Comparison of ENCODE assay signal across 8 cellular contexts in the genomic region with DNA sequence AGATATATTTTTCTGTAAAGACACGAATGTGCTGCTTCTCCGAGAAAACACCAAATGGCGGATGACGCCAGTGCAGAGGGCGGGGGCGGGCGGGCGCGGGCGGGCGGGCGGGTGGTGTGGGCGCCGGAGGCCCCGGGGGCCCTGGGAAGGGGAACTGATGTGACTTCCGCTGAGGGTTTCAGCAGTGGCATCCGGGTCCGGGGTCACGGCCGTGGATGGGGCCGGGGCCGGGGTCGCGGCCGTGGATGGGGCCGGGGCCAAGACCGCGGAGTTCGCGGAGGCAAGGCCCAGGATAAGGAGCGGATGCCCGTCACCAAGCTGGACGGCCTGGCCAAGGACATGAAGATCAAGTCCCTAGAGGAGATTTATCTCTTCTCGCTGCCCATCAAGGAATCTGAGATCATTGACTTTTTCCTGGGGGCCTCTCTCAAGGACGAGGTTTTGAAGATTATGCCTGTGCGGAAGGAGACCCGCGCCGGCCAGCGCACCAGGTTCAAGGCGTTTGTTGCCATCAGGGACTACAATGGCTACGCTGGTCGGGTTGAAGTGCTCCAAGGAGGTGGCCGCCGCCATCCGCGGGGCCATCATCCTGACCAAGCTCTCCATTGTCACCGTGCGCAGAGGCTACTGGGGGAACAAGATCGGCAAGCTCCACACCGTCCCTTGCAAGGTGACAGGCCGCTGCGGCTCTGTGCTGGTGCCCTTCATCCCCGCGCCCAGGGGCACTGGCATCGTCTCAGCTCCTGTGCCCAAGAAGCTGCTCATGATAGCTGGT. TPM values are rescaled to one million over a fixed set of nuclear protein-coding genes. Genes with fewer than 3 reads are reported as not detected.
A peak's percentile ranks its signal among the peaks of the same experiment; 100 is the strongest.
DNase-seq lines count a peak whose midpoint lies in the region; ATAC-seq and TF ChIP-seq lines count a peak whose summit lies in the region.

No MANE protein-coding gene starts in this region.

- no peaks in the 10 kb centered on the region for H3K27me3 ChIP-seq in BE2C
- H3K27me3 ChIP-seq in ectodermal cell (ENCODE audit: control insufficient read depth, insufficient read depth, low read length, poor library complexity, severe bottlenecking), result no peaks in the 10 kb centered on the region
- H3K27me3 ChIP-seq in testis, result no peaks in the 10 kb centered on the region

- H3K36me3 ChIP-seq in BE2C, result no peaks in the 10 kb centered on the region; the same call in 1 of the 2 replicates
- H3K36me3 ChIP-seq in ectodermal cell (ENCODE audit: control insufficient read depth, insufficient read depth, low read length), result no peaks in the 10 kb centered on the region
- peaks cover 2% of the 10 kb centered on the region for H3K36me3 ChIP-seq in mesodermal cell (ENCODE audit: control insufficient read depth, insufficient read depth, low read length)
- no peaks in the 10 kb centered on the region for H3K36me3 ChIP-seq in testis (ENCODE audit: low read depth, missing control alignments)

- intact Hi-C loops in testis (cut with DNase I; ENCODE audit: low total_unique reads), result no loop called here

- 57 to 58% methylated on average over 55 to 56 of the region's 56 CpGs for WGBS in ectodermal cell, 2 experiments
- WGBS in mesodermal cell (ENCODE audit: insufficient coverage in 2 of 2), 2 experiments, result 63 to 64% methylated on average over 40 of the region's 56 CpGs
- WGBS in testis, 2 donors, result 37 to 38% methylated on average over 33 to 55 of the region's 56 CpGs

- H3K4me1 ChIP-seq in BE2C, result no peaks in the 10 kb centered on the region
- peaks cover 5% of the 10 kb centered on the region for H3K4me1 ChIP-seq in ectodermal cell (ENCODE audit: control insufficient read depth, insufficient read depth, low read length)
- H3K4me1 ChIP-seq in mesodermal cell (ENCODE audit: control insufficient read depth, insufficient read depth, low read length, poor library complexity, severe bottlenecking), result peaks cover 6% of the 10 kb centered on the region
- H3K4me1 ChIP-seq in testis, result peaks cover 6% of the 10 kb centered on the region

- TF ChIP-seq CTCF in BE2C (IDR thresholded peaks at IDR 0.05; ENCODE audit: low read depth, low read length) (no peak), testis (IDR thresholded peaks at IDR 0.05) (no peak)

- no peak for TF ChIP-seq POLR2A in testis (IDR thresholded peaks at IDR 0.05)

- ATAC-seq in GM19035 (IDR thresholded peaks at IDR 0.05; ENCODE audit: unreplicated experiment), result peak; percentile 82
- peak; percentile 63 for ATAC-seq in HG03439 (IDR thresholded peaks at IDR 0.05; ENCODE audit: unreplicated experiment)

- no peaks in the 10 kb centered on the region for H3K9me3 ChIP-seq in BE2C
- no peaks in the 10 kb centered on the region for H3K9me3 ChIP-seq in ectodermal cell (ENCODE audit: control insufficient read depth, low read length)
- no peaks in the 10 kb centered on the region for H3K9me3 ChIP-seq in mesodermal cell (ENCODE audit: control insufficient read depth, low read length)
- H3K9me3 ChIP-seq in testis, result no peaks in the 10 kb centered on the region

- H3K27ac ChIP-seq in ectodermal cell (ENCODE audit: insufficient read depth, low read depth, low read length, poor library complexity, severe bottlenecking), result no peak overlapping the region
- peak overlapping the region; percentile 73 for H3K27ac ChIP-seq in mesodermal cell (ENCODE audit: low read depth, low read length, severe bottlenecking)
- peak overlapping the region; percentile 50 to 52 for H3K27ac ChIP-seq in testis

- DNase-seq in BE2C (peak; percentile 63), testis (peak; percentile 69), NCI-H1694 treated with DMSO at 0.1 percent for 48 hours (lab: John Stamatoyannopoulos, UW) (no peak)
- peak; percentile 15 for DNase-seq in activated CD4-positive, CD25-positive, alpha-beta regulatory T cell treated with anti-CD3 and anti-CD28 coated beads, Interleukin-2, amount 50 U/mL, for 16 hours (ENCODE audit: low read depth, low spot score)

- H3K4me3 ChIP-seq in BE2C (ENCODE audit: low read depth, low read length) (peak overlapping the region; percentile 65), ectodermal cell (ENCODE audit: insufficient read depth, low read depth, low read length) (peak overlapping the region; percentile 43), mesodermal cell (ENCODE audit: extremely low read depth, insufficient read depth, low read length, poor library complexity, severe bottlenecking) (peak overlapping the region; percentile 38), testis (peak overlapping the region; percentile 59 to 66)

RNA-seq across cellular contexts. Expression of a gene that starts 20.3 kb away (rescaled TPM):
- 15.8 TPM for polyA plus RNA-seq in BE2C (2012; ENCODE audit: insufficient read depth, insufficient read length, low read depth)
- 141 TPM for polyA plus RNA-seq in ectodermal cell (2013, experiment 1 of 4)
- 166 TPM for polyA plus RNA-seq in ectodermal cell (2013, experiment 2 of 4)
- 118 TPM for polyA plus RNA-seq in ectodermal cell (2013, experiment 3 of 4)
- 129 TPM for polyA plus RNA-seq in ectodermal cell (2013, experiment 4 of 4)
- 64.7 TPM for polyA plus RNA-seq in mesodermal cell (2013, experiment 1 of 2)
- polyA plus RNA-seq in mesodermal cell (2013, experiment 2 of 2), result 70.8 TPM
- 10 to 100 TPM; 20.1 to 36.0 TPM for total RNA-seq in testis
- polyA plus RNA-seq in testis (ENCODE audit: insufficient read depth, low read depth, low replicate concordance), result 17.8 TPM

RNA-seq across cellular contexts. Expression of a gene that starts 41.2 kb away (rescaled TPM):
- polyA plus RNA-seq in BE2C (2012; ENCODE audit: insufficient read depth, insufficient read length, low read depth), result 65.7 TPM
- polyA plus RNA-seq in ectodermal cell (2013, experiment 1 of 4), result 175 TPM
- polyA plus RNA-seq in ectodermal cell (2013, experiment 2 of 4), result 162 TPM
- 126 TPM for polyA plus RNA-seq in ectodermal cell (2013, experiment 3 of 4)
- polyA plus RNA-seq in ectodermal cell (2013, experiment 4 of 4), result 140 TPM
- 59.0 TPM for polyA plus RNA-seq in mesodermal cell (2013, experiment 1 of 2)
- polyA plus RNA-seq in mesodermal cell (2013, experiment 2 of 2), result 66.6 TPM
- total RNA-seq in testis, result 10 to 100 TPM; 62.8 to 76.1 TPM
- polyA plus RNA-seq in testis (ENCODE audit: insufficient read depth, low read depth, low replicate concordance), result 60.9 TPM
